In the genomic region with DNA sequence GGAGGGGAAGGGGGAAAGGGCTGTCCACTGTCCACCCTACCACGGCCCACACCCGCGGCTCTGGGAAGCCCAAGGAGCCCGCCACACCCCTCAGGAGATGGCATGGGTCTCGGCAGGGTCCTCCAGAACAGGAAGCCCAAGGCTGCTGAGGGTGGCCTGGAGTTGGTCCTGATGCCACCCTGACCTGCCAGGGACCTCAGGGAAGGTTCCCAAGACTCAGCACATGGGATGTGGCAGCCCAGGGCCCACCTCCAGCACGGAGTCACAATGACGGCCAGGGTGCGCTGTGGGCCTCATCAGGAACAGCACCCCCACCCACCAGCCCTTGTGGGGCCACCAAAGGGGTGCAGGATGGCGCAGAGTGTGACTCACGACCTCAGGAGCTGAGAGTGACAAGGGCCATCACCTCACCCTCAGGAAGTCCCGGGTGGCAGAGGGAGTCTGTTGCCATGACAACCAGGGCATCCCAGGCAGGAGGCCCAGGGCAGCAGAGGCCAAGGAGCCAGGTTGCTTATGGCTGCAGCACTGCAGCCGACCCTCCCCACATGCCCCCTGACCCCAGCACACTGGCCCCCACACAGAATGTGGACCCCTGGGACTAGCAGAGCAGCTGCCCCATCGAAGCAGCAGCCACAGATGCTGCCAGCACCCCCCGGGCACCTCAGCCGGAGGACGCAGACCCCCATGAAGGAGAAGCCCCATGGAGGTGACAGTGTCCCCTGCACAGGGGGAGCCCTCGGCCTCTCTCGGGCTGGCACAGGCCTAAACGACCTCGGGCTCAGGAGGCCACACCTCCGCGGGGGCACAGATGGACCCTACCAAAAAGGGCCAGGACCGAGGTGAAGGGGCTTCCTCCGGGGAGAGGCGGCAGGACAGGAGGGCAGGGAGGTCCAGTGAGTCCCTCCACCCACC, we compare ENCODE assay signal across 18 cellular contexts. TPM values are rescaled to one million over a fixed set of nuclear protein-coding genes. Genes with fewer than 3 reads are reported as not detected.
DNase-seq lines count a peak whose midpoint lies in the region; ATAC-seq and TF ChIP-seq lines count a peak whose summit lies in the region.
"Had no signal": no experiment of that assay in that cellular context is flagged by ENCODE, and none has a peak within 500 bp of the region (broad histone marks: within the 10 kb centered on the region; RNA-seq: fewer than 3 reads in every experiment).

No MANE protein-coding gene starts in this region.

- ATAC-seq in RWPE2 (ENCODE audit: low read depth): no peak
- no peak for ATAC-seq in right cardiac atrium
- ATAC-seq in effector memory CD8-positive, alpha-beta T cell (replicated peaks): no peak
- no peak for ATAC-seq in HG03469 (IDR thresholded peaks at IDR 0.05; ENCODE audit: unreplicated experiment)
- ATAC-seq: activated naive CD4-positive, alpha-beta T cell treated with anti-CD3 and anti-CD28 coated beads, Interleukin-2, amount 50 U/mL, for 72 hours; stimulated activated memory B cell treated with anti-CD40 and anti-IgM and Interleukin-4, amounts not matched to agents 10 μg/mL and 1 μg/mL and 100 μg/mL, for 72 hours had no signal

- H3K4me1 Mint-ChIP-seq in effector memory CD8-positive, alpha-beta T cell (ENCODE audit: low read depth in 2 of 2): no peaks in the 10 kb centered on the region
- H3K4me1 Mint-ChIP-seq: stimulated activated memory B cell treated with anti-CD40 and anti-IgM and Interleukin-4, amounts not matched to agents 10 μg/mL and 1 μg/mL and 100 μg/mL, for 72 hours had no signal

- H3K4me3 Mint-ChIP-seq in effector memory CD8-positive, alpha-beta T cell: no peak overlapping the region
- H3K4me3 Mint-ChIP-seq: CD4-positive, CD25-positive, alpha-beta regulatory T cell; nephron; stimulated activated memory B cell treated with anti-CD40 and anti-IgM and Interleukin-4, amounts not matched to agents 10 μg/mL and 1 μg/mL and 100 μg/mL, for 72 hours had no signal

- H3K9me3 Mint-ChIP-seq in effector memory CD8-positive, alpha-beta T cell: no peaks in the 10 kb centered on the region
- H3K9me3 Mint-ChIP-seq: activated naive CD4-positive, alpha-beta T cell treated with anti-CD3 and anti-CD28 coated beads, Interleukin-2, amount 50 U/mL, for 72 hours; nephron; stimulated activated memory B cell treated with anti-CD40 and anti-IgM and Interleukin-4, amounts not matched to agents 10 μg/mL and 1 μg/mL and 100 μg/mL, for 72 hours had no signal

- H3K9me3 ChIP-seq in RWPE2 (ENCODE audit: severe bottlenecking): no peaks in the 10 kb centered on the region
- no peaks in the 10 kb centered on the region for H3K9me3 ChIP-seq in right cardiac atrium (ENCODE audit: control insufficient read depth, low read length)
- H3K9me3 ChIP-seq: thoracic aorta had no signal

- H3K36me3 ChIP-seq in RWPE2 (ENCODE audit: low read depth): no peaks in the 10 kb centered on the region
- H3K36me3 ChIP-seq: thoracic aorta had no signal

- peaks cover 18 to 27% of the 10 kb centered on the region in 2 donors for H3K27me3 Mint-ChIP-seq in effector memory CD8-positive, alpha-beta T cell
- H3K27me3 Mint-ChIP-seq: CD4-positive, CD25-positive, alpha-beta regulatory T cell had no signal

- H3K27ac Mint-ChIP-seq in effector memory CD8-positive, alpha-beta T cell: no peak overlapping the region
- H3K27ac Mint-ChIP-seq: CD4-positive, CD25-positive, alpha-beta regulatory T cell; nephron; stimulated activated memory B cell treated with anti-CD40 and anti-IgM and Interleukin-4, amounts not matched to agents 10 μg/mL and 1 μg/mL and 100 μg/mL, for 72 hours had no signal

- H3K36me3 Mint-ChIP-seq in effector memory CD8-positive, alpha-beta T cell (ENCODE audit: insufficient read depth): peaks cover 4% of the 10 kb centered on the region
- H3K36me3 Mint-ChIP-seq: activated naive CD4-positive, alpha-beta T cell treated with anti-CD3 and anti-CD28 coated beads, Interleukin-2, amount 50 U/mL, for 72 hours; CD4-positive, CD25-positive, alpha-beta regulatory T cell; stimulated activated memory B cell treated with anti-CD40 and anti-IgM and Interleukin-4, amounts not matched to agents 10 μg/mL and 1 μg/mL and 100 μg/mL, for 72 hours had no signal

- 80% methylated on average over 25 of the region's 25 CpGs for WGBS in right cardiac atrium

- H3K27me3 ChIP-seq in RWPE2 (ENCODE audit: insufficient read depth, poor library complexity, severe bottlenecking) (no peaks in the 10 kb centered on the region), right cardiac atrium (ENCODE audit: control insufficient read depth, insufficient read depth) (no peaks in the 10 kb centered on the region)

- H3K4me1 ChIP-seq in RWPE2 (ENCODE audit: insufficient read depth, poor library complexity, severe bottlenecking): no peaks in the 10 kb centered on the region
- H3K4me1 ChIP-seq in right cardiac atrium (ENCODE audit: control insufficient read depth, insufficient read depth, low read length): no peaks in the 10 kb centered on the region

- no peak overlapping the region for H3K27ac ChIP-seq in RWPE2 (ENCODE audit: poor library complexity, severe bottlenecking)
- no peak overlapping the region for H3K27ac ChIP-seq in right cardiac atrium (ENCODE audit: low read length)
- H3K27ac ChIP-seq: thoracic aorta had no signal

- intact Hi-C loops in right cardiac atrium (cut with DNase I): no loop called here

- H3K4me3 ChIP-seq in RWPE2 (ENCODE audit: severe bottlenecking) (no peak overlapping the region), right cardiac atrium (ENCODE audit: low read length) (no peak overlapping the region)
- H3K4me3 ChIP-seq: thoracic aorta had no signal

- DNase-seq in activated CD8-positive, alpha-beta memory T cell treated with anti-CD3 and anti-CD28 coated beads, Interleukin-2, amount 50 U/mL, for 4 hours: peak; percentile 12
- DNase-seq in activated CD8-positive, alpha-beta memory T cell treated with anti-CD3 and anti-CD28 coated beads, Interleukin-2, amount 50 U/mL, for 48 hours: no peak
- DNase-seq in RWPE2 (ENCODE audit: low spot score) (peak; percentile 51), right cardiac atrium (peak; percentile 9 to 48 (median 40))
- peak; percentile 7 to 12 for DNase-seq in stimulated activated CD8-positive, alpha-beta memory T cell treated with anti-CD3 and anti-CD28 coated beads, Interleukin-15, amount 100 ng/mL, for 48 hours (ENCODE audit: low read depth in 2 of 2)
- DNase-seq in effector memory CD8-positive, alpha-beta T cell: no peak
- DNase-seq in activated T-cell treated with anti-CD3 and anti-CD28 coated beads, Interleukin-2, amount 50 U/mL, for 48 hours: no peak
- DNase-seq: CD4-positive, CD25-positive, alpha-beta regulatory T cell; NCI-H1105 treated with DMSO at 0.1 percent for 48 hours; NCI-H2107; NCI-H524; SW 1271 had no signal

- no peak for TF ChIP-seq CTCF in RWPE2 (IDR thresholded peaks at IDR 0.05; ENCODE audit: poor library complexity, severe bottlenecking)

RNA-seq across cellular contexts. Expression of gene KIF1A, which starts 34.3 kb away (rescaled TPM):
- total RNA-seq in right cardiac atrium: 10 to 100 TPM; 45.3 to 83.0 (median 66.9) TPM
- polyA plus RNA-seq in right cardiac atrium: 45.7 TPM
- total RNA-seq: CD4-positive, CD25-positive, alpha-beta regulatory T cell had no signal
- polyA plus RNA-seq: AG04450; CD4-positive, CD25-positive, alpha-beta regulatory T cell had no signal

Comparison
In these comparisons a context has a peak if more than half of its experiments do, and no peak if none do; other contexts are left out.
1. DNase-seq: peak in activated CD8-positive, alpha-beta memory T cell treated with anti-CD3 and anti-CD28 coated beads, Interleukin-2, amount 50 U/mL, for 4 hours (single experiment), RWPE2 (single experiment), right cardiac atrium (3 of 3) and stimulated activated CD8-positive, alpha-beta memory T cell treated with anti-CD3 and anti-CD28 coated beads, Interleukin-15, amount 100 ng/mL, for 48 hours (2 of 2); none in activated CD8-positive, alpha-beta memory T cell treated with anti-CD3 and anti-CD28 coated beads, Interleukin-2, amount 50 U/mL, for 48 hours (single experiment), effector memory CD8-positive, alpha-beta T cell (0 of 3) and activated T-cell treated with anti-CD3 and anti-CD28 coated beads, Interleukin-2, amount 50 U/mL, for 48 hours (0 of 2).